Comparison of ENCODE assay signal across 8 cellular contexts in the genomic region with DNA sequence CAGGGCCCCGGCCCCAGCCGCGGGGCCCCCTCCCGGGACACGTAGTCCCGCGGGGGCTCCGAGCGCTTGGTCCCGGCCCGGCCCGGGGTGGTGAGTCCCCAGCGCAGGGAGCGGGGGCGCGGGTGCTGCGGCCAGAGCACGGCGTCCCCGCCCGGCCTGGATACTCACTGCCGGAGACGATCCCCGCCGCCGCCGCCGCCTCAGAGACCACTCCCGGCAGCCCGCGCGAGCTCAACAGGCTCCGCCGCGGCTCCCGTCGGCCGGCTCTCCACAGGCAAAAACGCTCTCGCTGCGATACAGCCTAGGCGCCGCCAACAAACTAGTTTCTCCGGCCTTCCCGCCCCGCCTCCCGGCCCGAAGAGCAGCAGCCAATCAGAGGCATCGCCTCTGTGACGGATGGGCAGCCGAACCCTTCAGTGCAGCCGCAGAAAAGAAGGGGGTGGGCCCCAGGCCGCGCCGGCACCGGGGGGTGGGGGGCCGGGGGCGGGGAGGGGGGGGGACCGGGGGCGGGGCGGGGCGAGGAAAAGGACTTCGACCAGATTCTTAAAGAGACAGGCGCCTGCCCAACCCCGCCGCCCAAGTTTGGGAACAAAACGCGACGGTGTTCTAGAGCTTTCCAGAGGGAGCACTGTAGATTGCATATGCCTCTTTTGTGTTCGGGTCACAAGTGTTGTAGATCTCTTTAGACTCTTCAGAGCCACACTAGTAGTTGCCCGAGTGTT. TPM values are rescaled to one million over a fixed set of nuclear protein-coding genes. Genes with fewer than 3 reads are reported as not detected.
DNase-seq lines count a peak whose midpoint lies in the region; ATAC-seq and TF ChIP-seq lines count a peak whose summit lies in the region.

A gene with protein sequence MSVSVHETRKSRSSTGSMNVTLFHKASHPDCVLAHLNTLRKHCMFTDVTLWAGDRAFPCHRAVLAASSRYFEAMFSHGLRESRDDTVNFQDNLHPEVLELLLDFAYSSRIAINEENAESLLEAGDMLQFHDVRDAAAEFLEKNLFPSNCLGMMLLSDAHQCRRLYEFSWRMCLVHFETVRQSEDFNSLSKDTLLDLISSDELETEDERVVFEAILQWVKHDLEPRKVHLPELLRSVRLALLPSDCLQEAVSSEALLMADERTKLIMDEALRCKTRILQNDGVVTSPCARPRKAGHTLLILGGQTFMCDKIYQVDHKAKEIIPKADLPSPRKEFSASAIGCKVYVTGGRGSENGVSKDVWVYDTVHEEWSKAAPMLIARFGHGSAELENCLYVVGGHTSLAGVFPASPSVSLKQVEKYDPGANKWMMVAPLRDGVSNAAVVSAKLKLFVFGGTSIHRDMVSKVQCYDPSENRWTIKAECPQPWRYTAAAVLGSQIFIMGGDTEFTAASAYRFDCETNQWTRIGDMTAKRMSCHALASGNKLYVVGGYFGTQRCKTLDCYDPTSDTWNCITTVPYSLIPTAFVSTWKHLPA (minus strand): TSS at position 328 of the 722 bp plus-strand sequence. CDS start 25,115 bp downstream, outside the sequence.

- no peak for TF ChIP-seq CTCF in AG04449 (IDR thresholded peaks at IDR 0.05; ENCODE audit: insufficient read depth, low read length, missing control alignments)
- TF ChIP-seq CTCF in WI38 (IDR thresholded peaks at IDR 0.05; ENCODE audit: low read depth, low read length) = no peak
- no peak for TF ChIP-seq CTCF in cardiac fibroblast (IDR thresholded peaks at IDR 0.05; ENCODE audit: low read depth, low read length)

- peaks cover 5 to 13% (median 6%) of the 10 kb centered on the region in 3 donors for H3K27me3 Mint-ChIP-seq in immature natural killer cell (ENCODE audit: low read depth in 3 of 3)

- ATAC-seq in GM18907 (IDR thresholded peaks at IDR 0.05; ENCODE audit: unreplicated experiment) = peak; percentile 99
- ATAC-seq in HG03139 (IDR thresholded peaks at IDR 0.05; ENCODE audit: unreplicated experiment) = peak; percentile 99

- H3K9me3 Mint-ChIP-seq in immature natural killer cell = no peaks in the 10 kb centered on the region

- H3K4me3 Mint-ChIP-seq in immature natural killer cell = peak within 1 kb of the TSS; percentile 88 to 93 (median 91)

- peak within 1 kb of the TSS; percentile 69 to 92 (median 84) for H3K27ac Mint-ChIP-seq in immature natural killer cell

- CTCF ChIA-PET in AG04449 (lab: Yijun Ruan, JAX) = no interaction called here

- H3K4me3 ChIP-seq in AG04449 (ENCODE audit: low read depth, low read length) = peak within 1 kb of the TSS; percentile 80
- H3K4me3 ChIP-seq in WI38 (ENCODE audit: low read depth, low read length) = peak within 1 kb of the TSS; percentile 84
- H3K4me3 ChIP-seq in cardiac fibroblast (replicated peaks in 1 of 2; ENCODE audit: low read depth in 2 of 2, low read length in 2 of 2) = peak within 1 kb of the TSS; percentile 63 to 76

- POLR2A ChIA-PET in AG04449 (lab: Yijun Ruan, JAX) = interaction anchor here (0.7 to 1.0 kb wide), 2 partner anchors 8 to 60 kb away, joined by 3 read pairs; no protein-coding TSS in a partner anchor

- DNase-seq in AG04449 (ENCODE audit: low read depth, low spot score) = peak; percentile 52
- peak; percentile 68 for DNase-seq in NCI-H2196 treated with DMSO at 0.1 percent for 48 hours (lab: John Stamatoyannopoulos, UW; ENCODE audit: unreplicated experiment)
- peak; percentile 93 to 96 for DNase-seq in cardiac fibroblast (ENCODE audit: low read depth in 2 of 2)
- peak; percentile 90 to 93 (median 92) for DNase-seq in immature natural killer cell
- peak; percentile 86 for DNase-seq in smooth muscle cell of the brain vasculature (ENCODE audit: low read depth, low spot score)

- peaks cover 21 to 33% of the 10 kb centered on the region in 2 donors for H3K4me1 Mint-ChIP-seq in immature natural killer cell

- H3K36me3 Mint-ChIP-seq in immature natural killer cell = peaks cover 0 to 4% (median 0%) of the 10 kb centered on the region in 3 donors

RNA-seq across cellular contexts. Expression of the gene that starts here (rescaled TPM):
- 1 to 10 TPM in 2 of 3 donors, not detected in 1; 1.2 to 2.6 TPM for polyA plus RNA-seq in immature natural killer cell

Comparison
In these comparisons a context has a peak if more than half of its experiments do, and no peak if none do; other contexts are left out.
1. Peak in every context shown above with its lines: DNase-seq, ATAC-seq and H3K4me3 ChIP-seq.